Comparison of ENCODE assay signal across 23 cellular contexts in genomic region chr4:128587382-128587781, GRCh38.
DNase-seq lines count a peak whose midpoint lies in the region; ATAC-seq, FAIRE-seq and TF ChIP-seq lines count a peak whose summit lies in the region.
"Had no signal": no experiment of that assay in that cellular context is flagged by ENCODE, and none has a peak within 500 bp of the region (broad histone marks: within the 10 kb centered on the region; RNA-seq: fewer than 3 reads in every experiment).

No MANE protein-coding gene starts in this region.

- peak overlapping the region; percentile 3 to 52; a peak in 1 of 6 replicates for H3K27ac ChIP-seq in A549
- H3K27ac ChIP-seq in GM23338 (ENCODE audit: low read depth): no peak overlapping the region
- no peak overlapping the region for H3K27ac ChIP-seq in K562 (ENCODE audit: extremely low read depth, low read depth, low read length)
- peak overlapping the region in 2 of 3 donors; percentile 86 to 91 for H3K27ac ChIP-seq in thyroid gland
- H3K27ac ChIP-seq in hepatocyte: no peak overlapping the region
- H3K27ac ChIP-seq: BLaER1 treated with 17β-estradiol and CSF1 and Interleukin-3, amounts not matched to agents 10 nM and 100 nM; C4-2B had no signal

- H3K36me3 ChIP-seq in GM23338 (ENCODE audit: insufficient read depth) (no peaks in the 10 kb centered on the region), K562 (ENCODE audit: control insufficient read depth, insufficient read depth, low read length) (no peaks in the 10 kb centered on the region), thyroid gland (no peaks in the 10 kb centered on the region), hepatocyte (replicated peaks; ENCODE audit: insufficient read depth, low read depth) (no peaks in the 10 kb centered on the region)
- H3K36me3 ChIP-seq: BLaER1 treated with 17β-estradiol and CSF1 and Interleukin-3, amounts not matched to agents 10 nM and 100 nM had no signal

- H3K4me1 Mint-ChIP-seq in GM23338: peaks cover 19% of the 10 kb centered on the region
- H3K4me1 Mint-ChIP-seq in nephron progenitor cell: peaks cover 12% of the 10 kb centered on the region
- H3K4me1 Mint-ChIP-seq in mesothelial cell of epicardium: peaks cover 14% of the 10 kb centered on the region
- H3K4me1 Mint-ChIP-seq: B cell had no signal

- no peak overlapping the region for H3K9ac ChIP-seq in K562 (ENCODE audit: insufficient read depth in 1 of 2, low read depth in 2 of 2, low read length in 2 of 2)
- H3K9ac ChIP-seq: BLaER1 treated with 17β-estradiol and CSF1 and Interleukin-3, amounts not matched to agents 10 nM and 100 nM had no signal

- H3K27ac Mint-ChIP-seq in GM23338 (no peak overlapping the region), nephron progenitor cell (no peak overlapping the region), mesothelial cell of epicardium (no peak overlapping the region)
- H3K27ac Mint-ChIP-seq: B cell; CD4-positive, alpha-beta T cell; CD8-positive, alpha-beta T cell had no signal

- H3K79me2 ChIP-seq in GM23338 (replicated peaks; ENCODE audit: insufficient read depth) (no peaks in the 10 kb centered on the region), K562 (ENCODE audit: control insufficient read depth, insufficient read depth, low read length) (no peaks in the 10 kb centered on the region), hepatocyte (no peaks in the 10 kb centered on the region)

- no peak for TF ChIP-seq EP300 in A549 (IDR thresholded peaks at IDR 0.05)
- no peak for TF ChIP-seq EP300 in K562 (IDR thresholded peaks at IDR 0.05; ENCODE audit: low read length)

- H3K27me3 ChIP-seq in GM23338 (ENCODE audit: insufficient read depth) (no peaks in the 10 kb centered on the region), K562 (ENCODE audit: control insufficient read depth in 2 of 2, insufficient read depth in 2 of 2, low read length in 2 of 2) (no peaks in the 10 kb centered on the region), thyroid gland (no peaks in the 10 kb centered on the region), hepatocyte (no peaks in the 10 kb centered on the region)
- H3K27me3 ChIP-seq: BLaER1 treated with 17β-estradiol and CSF1 and Interleukin-3, amounts not matched to agents 10 nM and 100 nM had no signal

- H3K9me3 Mint-ChIP-seq in GM23338 (no peaks in the 10 kb centered on the region), nephron progenitor cell (no peaks in the 10 kb centered on the region), mesothelial cell of epicardium (peaks cover 3% of the 10 kb centered on the region)
- H3K9me3 Mint-ChIP-seq: CD4-positive, alpha-beta T cell; CD8-positive, alpha-beta T cell had no signal

- H4K20me1 ChIP-seq in GM23338 (replicated peaks; ENCODE audit: insufficient read depth): no peaks in the 10 kb centered on the region
- H4K20me1 ChIP-seq in K562 (replicated peaks; ENCODE audit: control insufficient read depth, insufficient read depth, low read length): no peaks in the 10 kb centered on the region
- H4K20me1 ChIP-seq in hepatocyte (ENCODE audit: insufficient read depth, poor library complexity, severe bottlenecking): no peaks in the 10 kb centered on the region
- H4K20me1 ChIP-seq: BLaER1 treated with 17β-estradiol and CSF1 and Interleukin-3, amounts not matched to agents 10 nM and 100 nM had no signal

- no peak for ATAC-seq in A549
- ATAC-seq in GM23338: no peak
- no peak for ATAC-seq in K562
- ATAC-seq: CD8-positive, alpha-beta T cell had no signal

- WGBS in A549 (ENCODE audit: missing lambda C conversion rate): over 99% methylated on average over 5 of the region's 5 CpGs
- 81% methylated on average over 5 of the region's 5 CpGs for WGBS in K562 (ENCODE audit: insufficient coverage, low coverage, missing lambda C conversion rate)
- 94 to 97% methylated on average over 5 of the region's 5 CpGs for WGBS in thyroid gland, 2 donors
- WGBS in hepatocyte (ENCODE audit: low lambda C conversion rate, missing lambda C conversion rate): 98% methylated on average over 5 of the region's 5 CpGs

- H3K4me3 ChIP-seq in A549 (no peak overlapping the region), GM23338 (no peak overlapping the region), K562 (no peak overlapping the region), thyroid gland (replicated peaks in 1 of 3) (no peak overlapping the region), hepatocyte (no peak overlapping the region)
- H3K4me3 ChIP-seq: BLaER1 treated with 17β-estradiol and CSF1 and Interleukin-3, amounts not matched to agents 10 nM and 100 nM had no signal

- FAIRE-seq in A549 (lab: Jason Lieb, UNC) (no peak), K562 (lab: Jason Lieb, UNC) (no peak)
- FAIRE-seq: A204.1, D721Med, G401.6, GM12891, GM19239 had no signal

- intact Hi-C loops in K562 (cut with micrococcal nuclease) (no loop called here), thyroid gland (cut with DNase I) (no loop called here)

- no peaks in the 10 kb centered on the region for H3K9me1 ChIP-seq in K562 (ENCODE audit: control insufficient read depth, insufficient read depth, low read length)

- no peak for TF ChIP-seq CTCF in A549 (IDR thresholded peaks at IDR 0.05)
- no peak for TF ChIP-seq CTCF in GM23338 (conservative IDR thresholded peaks at IDR 0.05; ENCODE audit: low read depth in 2 of 2)
- no peak for TF ChIP-seq CTCF in K562 (IDR thresholded peaks at IDR 0.05 in 2 of 3, conservative IDR thresholded peaks at IDR 0.05 in 1 of 3; ENCODE audit: insufficient read depth in 2 of 3, low read depth in 1 of 3, low read length in 3 of 3)
- no peak for TF ChIP-seq CTCF in thyroid gland (IDR thresholded peaks at IDR 0.05)
- TF ChIP-seq CTCF in nephron progenitor cell (IDR thresholded peaks at IDR 0.05): no peak
- no peak for TF ChIP-seq CTCF in mesothelial cell of epicardium (IDR thresholded peaks at IDR 0.05; ENCODE audit: unreplicated experiment)
- no peak for TF ChIP-seq CTCF in hepatocyte (IDR thresholded peaks at IDR 0.05; ENCODE audit: poor library complexity)

- no peak for TF ChIP-seq POLR2A in A549 (IDR thresholded peaks at IDR 0.05; ENCODE audit: low read length)
- TF ChIP-seq POLR2A in K562 (conservative IDR thresholded peaks at IDR 0.05): no peak
- no peak for TF ChIP-seq POLR2A in thyroid gland (IDR thresholded peaks at IDR 0.05)

- no peaks in the 10 kb centered on the region for H3F3A ChIP-seq in GM23338 (replicated peaks; ENCODE audit: low read depth)

- DNase-seq in A549 (ENCODE audit: low read depth in 1 of 2, low spot score in 1 of 2): no peak
- DNase-seq in GM23338 (ENCODE audit: low spot score): no peak
- DNase-seq in K562 (ENCODE audit: extremely low read depth in 1 of 4, low spot score in 3 of 4): no peak
- DNase-seq in thyroid gland: no peak
- DNase-seq in nephron progenitor cell: no peak
- no peak for DNase-seq in mesothelial cell of epicardium (ENCODE audit: low spot score in 2 of 2, unreplicated experiment in 2 of 2)
- no peak for DNase-seq in hepatocyte (ENCODE audit: low spot score)
- DNase-seq: 8988T; AML-193; Caco-2; Calu3; CD4-positive, alpha-beta T cell; CD8-positive, alpha-beta T cell; DMS79 treated with DMSO at 0.1 percent for 48 hours; GF-D8 had no signal

- H3K27me3 Mint-ChIP-seq in GM23338 (ENCODE audit: insufficient read depth, low read depth, poor library complexity): peaks cover 5% of the 10 kb centered on the region
- H3K27me3 Mint-ChIP-seq in nephron progenitor cell (ENCODE audit: low read depth, poor library complexity): no peaks in the 10 kb centered on the region
- H3K27me3 Mint-ChIP-seq in mesothelial cell of epicardium (ENCODE audit: low read depth): no peaks in the 10 kb centered on the region
- H3K27me3 Mint-ChIP-seq: B cell; CD4-positive, alpha-beta T cell had no signal

- POLR2A ChIA-PET in A549 (lab: Yijun Ruan, JAX): no interaction called here
- POLR2A ChIA-PET in K562 (lab: Yijun Ruan, JAX): interaction anchor here (0.9 kb wide), 1 partner anchor 82 kb away, joined by 3 read pairs; no protein-coding TSS in a partner anchor

- BruUV-seq in K562 (replicated peaks; lab: Mats Ljungman, UMichigan): no TSS peak

- no peak for TF ChIP-seq RAD21 in A549 (conservative IDR thresholded peaks at IDR 0.05 in 1 of 2, IDR thresholded peaks at IDR 0.05 in 1 of 2)
- TF ChIP-seq RAD21 in K562 (CRISPR knock-in tag; conservative IDR thresholded peaks at IDR 0.05 in 1 of 2, IDR thresholded peaks at IDR 0.05 in 1 of 2): no peak

- H3K36me3 Mint-ChIP-seq in GM23338 (ENCODE audit: low read depth) (no peaks in the 10 kb centered on the region), nephron progenitor cell (ENCODE audit: low read depth) (no peaks in the 10 kb centered on the region), mesothelial cell of epicardium (no peaks in the 10 kb centered on the region)
- H3K36me3 Mint-ChIP-seq: CD8-positive, alpha-beta T cell had no signal

- H3K4me1 ChIP-seq in A549: peaks cover 30% of the 10 kb centered on the region
- H3K4me1 ChIP-seq in GM23338 (ENCODE audit: insufficient read depth): peaks cover 6% of the 10 kb centered on the region
- peaks cover 0 to 12% of the 10 kb centered on the region in 2 experiments; a peak in 4 of 5 replicates for H3K4me1 ChIP-seq in K562 (replicated peaks in 1 of 2; ENCODE audit: control insufficient read depth in 2 of 2, insufficient read depth in 2 of 2, low read length in 2 of 2)
- peaks cover 34 to 44% of the 10 kb centered on the region in 2 donors for H3K4me1 ChIP-seq in thyroid gland
- H3K4me1 ChIP-seq in hepatocyte (ENCODE audit: insufficient read depth): no peaks in the 10 kb centered on the region
- H3K4me1 ChIP-seq: BLaER1 treated with 17β-estradiol and CSF1 and Interleukin-3, amounts not matched to agents 10 nM and 100 nM had no signal

- CTCF ChIA-PET in A549 (lab: Yijun Ruan, JAX) (interaction anchor here (0.7 to 3.3 kb wide), 3 partner anchors 13 to 223 kb away, joined by 3 to 10 read pairs (median 3); partner anchors contain the start of gene JADE1), K562 (lab: Yijun Ruan, JAX; ENCODE audit: low intra/inter-chr PET ratio) (no interaction called here)

- in situ Hi-C loops in K562 (cut with MboI): no loop called here

- H3K4me2 ChIP-seq in A549 (no peak overlapping the region), GM23338 (no peak overlapping the region), K562 (ENCODE audit: insufficient read depth, low read length) (no peak overlapping the region), hepatocyte (no peak overlapping the region)
- H3K4me2 ChIP-seq: BLaER1 treated with 17β-estradiol and CSF1 and Interleukin-3, amounts not matched to agents 10 nM and 100 nM had no signal

- H3K9me2 ChIP-seq in GM23338 (ENCODE audit: insufficient read depth): peaks cover 16% of the 10 kb centered on the region
- no peaks in the 10 kb centered on the region for H3K9me2 ChIP-seq in hepatocyte (replicated peaks; ENCODE audit: insufficient read depth)

- H3K9me3 ChIP-seq in A549: no peaks in the 10 kb centered on the region
- no peaks in the 10 kb centered on the region for H3K9me3 ChIP-seq in K562 (replicated peaks; ENCODE audit: control insufficient read depth, insufficient read depth, low read depth, low read length)
- H3K9me3 ChIP-seq in thyroid gland: no peaks in the 10 kb centered on the region
- H3K9me3 ChIP-seq in hepatocyte (ENCODE audit: low read depth): no peaks in the 10 kb centered on the region
- H3K9me3 ChIP-seq: BLaER1 treated with 17β-estradiol and CSF1 and Interleukin-3, amounts not matched to agents 10 nM and 100 nM; Caco-2 had no signal

- peak overlapping the region; percentile 78; the same call in 1 of the 2 replicates for H2AFZ ChIP-seq in GM23338
- H2AFZ ChIP-seq in K562 (ENCODE audit: low read depth, low read length): peak overlapping the region; percentile 33; the same call in 1 of the 2 replicates
- no peak overlapping the region for H2AFZ ChIP-seq in hepatocyte

- H3K4me3 Mint-ChIP-seq in GM23338: no peak overlapping the region
- no peak overlapping the region for H3K4me3 Mint-ChIP-seq in nephron progenitor cell
- no peak overlapping the region for H3K4me3 Mint-ChIP-seq in mesothelial cell of epicardium
- H3K4me3 Mint-ChIP-seq: B cell; CD4-positive, alpha-beta T cell; CD8-positive, alpha-beta T cell had no signal

Comparison
In these comparisons a context has a peak if more than half of its experiments do, and no peak if none do; other contexts are left out.
1. H3K27ac ChIP-seq: peak in A549 (2 of 2) and thyroid gland (2 of 3); none in GM23338 (single experiment), K562 (single experiment) and hepatocyte (single experiment).